Comparison of ENCODE assay signal across 9 cellular contexts in genomic region chr6:130949553-130949952, GRCh38.
"Had no signal": no experiment of that assay in that cellular context is flagged by ENCODE, and none has a peak within 500 bp of the region (broad histone marks: within the 10 kb centered on the region; RNA-seq: fewer than 3 reads in every experiment).

No MANE protein-coding gene starts in this region.

- DNase-seq: H9, HCEC 1CT, HFFc6, KBM-7 had no signal

- FAIRE-seq: H1, H54, HTR-8/SVneo had no signal

- H3K4me2 ChIP-seq: GM23338 had no signal

- H3K27me3 Mint-ChIP-seq: IgD-negative memory B cell had no signal

- H2AFZ ChIP-seq: GM23338 had no signal

- H3K9me3 Mint-ChIP-seq: GM23338, H9, HFFc6, IgD-negative memory B cell had no signal

- H3K4me3 Mint-ChIP-seq: GM23338, H9, HFFc6, IgD-negative memory B cell had no signal

- H3K4me3 ChIP-seq: GM23338 had no signal

- ATAC-seq: GM23338 had no signal

- H3K27ac Mint-ChIP-seq: GM23338, H9, HFFc6 had no signal
